1 cellular context compared by ENCODE assay signal in the genomic region with DNA sequence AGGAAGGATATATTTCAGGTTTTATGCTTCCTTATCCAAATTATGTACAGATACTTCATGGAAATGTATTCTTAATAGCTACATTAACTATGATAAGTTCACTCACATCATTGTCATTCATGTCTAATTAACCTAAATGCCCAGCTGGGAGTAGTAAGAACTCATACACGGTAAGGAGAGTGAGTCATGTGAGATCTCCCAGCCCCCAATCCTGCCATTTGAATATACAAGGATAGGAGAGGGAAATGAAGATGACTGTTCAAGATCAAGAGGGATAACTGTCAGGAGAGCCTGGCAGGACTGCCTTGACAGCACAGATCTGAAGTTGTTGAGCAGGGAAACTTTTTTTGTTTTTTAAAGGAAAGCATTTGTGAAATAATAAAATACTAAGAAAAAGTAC.
TF ChIP-seq lines count a peak whose summit lies in the region.

No MANE protein-coding gene starts in this region.

TF ChIP-seq in GM23338, 12 proteins besides CTCF, POLR2A, EP300 and RAD21 (continued from another document):
- TF ChIP-seq, protein P1, sequence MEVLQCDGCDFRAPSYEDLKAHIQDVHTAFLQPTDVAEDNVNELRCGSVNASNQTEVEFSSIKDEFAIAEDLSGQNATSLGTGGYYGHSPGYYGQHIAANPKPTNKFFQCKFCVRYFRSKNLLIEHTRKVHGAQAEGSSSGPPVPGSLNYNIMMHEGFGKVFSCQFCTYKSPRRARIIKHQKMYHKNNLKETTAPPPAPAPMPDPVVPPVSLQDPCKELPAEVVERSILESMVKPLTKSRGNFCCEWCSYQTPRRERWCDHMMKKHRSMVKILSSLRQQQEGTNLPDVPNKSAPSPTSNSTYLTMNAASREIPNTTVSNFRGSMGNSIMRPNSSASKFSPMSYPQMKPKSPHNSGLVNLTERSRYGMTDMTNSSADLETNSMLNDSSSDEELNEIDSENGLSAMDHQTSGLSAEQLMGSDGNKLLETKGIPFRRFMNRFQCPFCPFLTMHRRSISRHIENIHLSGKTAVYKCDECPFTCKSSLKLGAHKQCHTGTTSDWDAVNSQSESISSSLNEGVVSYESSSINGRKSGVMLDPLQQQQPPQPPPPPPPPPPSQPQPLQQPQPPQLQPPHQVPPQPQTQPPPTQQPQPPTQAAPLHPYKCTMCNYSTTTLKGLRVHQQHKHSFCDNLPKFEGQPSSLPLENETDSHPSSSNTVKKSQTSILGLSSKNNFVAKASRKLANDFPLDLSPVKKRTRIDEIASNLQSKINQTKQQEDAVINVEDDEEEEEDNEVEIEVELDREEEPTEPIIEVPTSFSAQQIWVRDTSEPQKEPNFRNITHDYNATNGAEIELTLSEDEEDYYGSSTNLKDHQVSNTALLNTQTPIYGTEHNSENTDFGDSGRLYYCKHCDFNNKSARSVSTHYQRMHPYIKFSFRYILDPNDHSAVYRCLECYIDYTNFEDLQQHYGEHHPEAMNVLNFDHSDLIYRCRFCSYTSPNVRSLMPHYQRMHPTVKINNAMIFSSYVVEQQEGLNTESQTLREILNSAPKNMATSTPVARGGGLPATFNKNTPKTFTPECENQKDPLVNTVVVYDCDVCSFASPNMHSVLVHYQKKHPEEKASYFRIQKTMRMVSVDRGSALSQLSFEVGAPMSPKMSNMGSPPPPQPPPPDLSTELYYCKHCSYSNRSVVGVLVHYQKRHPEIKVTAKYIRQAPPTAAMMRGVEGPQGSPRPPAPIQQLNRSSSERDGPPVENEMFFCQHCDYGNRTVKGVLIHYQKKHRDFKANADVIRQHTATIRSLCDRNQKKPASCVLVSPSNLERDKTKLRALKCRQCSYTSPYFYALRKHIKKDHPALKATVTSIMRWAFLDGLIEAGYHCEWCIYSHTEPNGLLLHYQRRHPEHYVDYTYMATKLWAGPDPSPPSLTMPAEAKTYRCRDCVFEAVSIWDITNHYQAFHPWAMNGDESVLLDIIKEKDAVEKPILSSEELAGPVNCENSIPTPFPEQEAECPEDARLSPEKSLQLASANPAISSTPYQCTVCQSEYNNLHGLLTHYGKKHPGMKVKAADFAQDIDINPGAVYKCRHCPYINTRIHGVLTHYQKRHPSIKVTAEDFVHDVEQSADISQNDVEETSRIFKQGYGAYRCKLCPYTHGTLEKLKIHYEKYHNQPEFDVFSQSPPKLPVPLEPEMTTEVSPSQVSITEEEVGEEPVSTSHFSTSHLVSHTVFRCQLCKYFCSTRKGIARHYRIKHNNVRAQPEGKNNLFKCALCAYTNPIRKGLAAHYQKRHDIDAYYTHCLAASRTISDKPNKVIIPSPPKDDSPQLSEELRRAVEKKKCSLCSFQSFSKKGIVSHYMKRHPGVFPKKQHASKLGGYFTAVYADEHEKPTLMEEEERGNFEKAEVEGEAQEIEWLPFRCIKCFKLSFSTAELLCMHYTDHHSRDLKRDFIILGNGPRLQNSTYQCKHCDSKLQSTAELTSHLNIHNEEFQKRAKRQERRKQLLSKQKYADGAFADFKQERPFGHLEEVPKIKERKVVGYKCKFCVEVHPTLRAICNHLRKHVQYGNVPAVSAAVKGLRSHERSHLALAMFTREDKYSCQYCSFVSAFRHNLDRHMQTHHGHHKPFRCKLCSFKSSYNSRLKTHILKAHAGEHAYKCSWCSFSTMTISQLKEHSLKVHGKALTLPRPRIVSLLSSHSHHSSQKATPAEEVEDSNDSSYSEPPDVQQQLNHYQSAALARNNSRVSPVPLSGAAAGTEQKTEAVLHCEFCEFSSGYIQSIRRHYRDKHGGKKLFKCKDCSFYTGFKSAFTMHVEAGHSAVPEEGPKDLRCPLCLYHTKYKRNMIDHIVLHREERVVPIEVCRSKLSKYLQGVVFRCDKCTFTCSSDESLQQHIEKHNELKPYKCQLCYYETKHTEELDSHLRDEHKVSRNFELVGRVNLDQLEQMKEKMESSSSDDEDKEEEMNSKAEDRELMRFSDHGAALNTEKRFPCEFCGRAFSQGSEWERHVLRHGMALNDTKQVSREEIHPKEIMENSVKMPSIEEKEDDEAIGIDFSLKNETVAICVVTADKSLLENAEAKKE (CRISPR knock-in tag; IDR thresholded peaks at IDR 0.05) = no peak
- TF ChIP-seq CREB1 (CRISPR knock-in tag; IDR thresholded peaks at IDR 0.05; ENCODE audit: low read depth) (no peak), ZNF114 (CRISPR knock-in tag; IDR thresholded peaks at IDR 0.05) (no peak), EZH2 (IDR thresholded peaks at IDR 0.05; ENCODE audit: low read depth, unreplicated experiment) (no peak)
- TF ChIP-seq, protein P2, sequence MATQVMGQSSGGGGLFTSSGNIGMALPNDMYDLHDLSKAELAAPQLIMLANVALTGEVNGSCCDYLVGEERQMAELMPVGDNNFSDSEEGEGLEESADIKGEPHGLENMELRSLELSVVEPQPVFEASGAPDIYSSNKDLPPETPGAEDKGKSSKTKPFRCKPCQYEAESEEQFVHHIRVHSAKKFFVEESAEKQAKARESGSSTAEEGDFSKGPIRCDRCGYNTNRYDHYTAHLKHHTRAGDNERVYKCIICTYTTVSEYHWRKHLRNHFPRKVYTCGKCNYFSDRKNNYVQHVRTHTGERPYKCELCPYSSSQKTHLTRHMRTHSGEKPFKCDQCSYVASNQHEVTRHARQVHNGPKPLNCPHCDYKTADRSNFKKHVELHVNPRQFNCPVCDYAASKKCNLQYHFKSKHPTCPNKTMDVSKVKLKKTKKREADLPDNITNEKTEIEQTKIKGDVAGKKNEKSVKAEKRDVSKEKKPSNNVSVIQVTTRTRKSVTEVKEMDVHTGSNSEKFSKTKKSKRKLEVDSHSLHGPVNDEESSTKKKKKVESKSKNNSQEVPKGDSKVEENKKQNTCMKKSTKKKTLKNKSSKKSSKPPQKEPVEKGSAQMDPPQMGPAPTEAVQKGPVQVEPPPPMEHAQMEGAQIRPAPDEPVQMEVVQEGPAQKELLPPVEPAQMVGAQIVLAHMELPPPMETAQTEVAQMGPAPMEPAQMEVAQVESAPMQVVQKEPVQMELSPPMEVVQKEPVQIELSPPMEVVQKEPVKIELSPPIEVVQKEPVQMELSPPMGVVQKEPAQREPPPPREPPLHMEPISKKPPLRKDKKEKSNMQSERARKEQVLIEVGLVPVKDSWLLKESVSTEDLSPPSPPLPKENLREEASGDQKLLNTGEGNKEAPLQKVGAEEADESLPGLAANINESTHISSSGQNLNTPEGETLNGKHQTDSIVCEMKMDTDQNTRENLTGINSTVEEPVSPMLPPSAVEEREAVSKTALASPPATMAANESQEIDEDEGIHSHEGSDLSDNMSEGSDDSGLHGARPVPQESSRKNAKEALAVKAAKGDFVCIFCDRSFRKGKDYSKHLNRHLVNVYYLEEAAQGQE (IDR thresholded peaks at IDR 0.05; ENCODE audit: unreplicated experiment) = no peak
